ENCODE assay signal across 26 cellular contexts in the genomic region with DNA sequence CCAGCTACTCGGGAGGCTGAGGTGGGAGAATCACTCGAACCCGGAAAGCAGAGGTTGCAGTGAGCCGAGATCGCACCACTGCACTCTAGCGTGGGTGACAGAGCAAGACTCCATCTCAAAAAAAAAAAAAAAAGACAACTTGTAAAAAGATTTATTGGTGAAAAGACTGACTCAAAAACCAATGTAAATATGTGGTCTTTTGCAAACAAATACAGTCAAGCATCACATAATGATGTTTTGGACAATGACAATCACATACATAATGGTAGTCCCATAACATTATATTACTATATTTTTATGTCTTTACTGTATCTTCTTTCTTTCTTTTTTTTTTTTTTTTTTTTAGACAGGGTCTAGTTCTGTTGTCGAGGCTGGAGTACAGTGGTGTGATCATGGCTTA. TPM values are rescaled to one million over a fixed set of nuclear protein-coding genes. Genes with fewer than 3 reads are reported as not detected.
A peak's percentile ranks its signal among the peaks of the same experiment; 100 is the strongest.
DNase-seq lines count a peak whose midpoint lies in the region; ATAC-seq and TF ChIP-seq lines count a peak whose summit lies in the region.
"Had no signal": no experiment of that assay in that cellular context is flagged by ENCODE, and none has a peak within 500 bp of the region (broad histone marks: within the 10 kb centered on the region; RNA-seq: fewer than 3 reads in every experiment).

No MANE protein-coding gene starts in this region.

- H3K27ac ChIP-seq in PC-3 (ENCODE audit: low read length) (no peak overlapping the region), adrenal gland (no peak overlapping the region)
- H3K27ac ChIP-seq: BLaER1 treated with 17β-estradiol and CSF1 and Interleukin-3, amounts not matched to agents 10 nM and 100 nM; PC-9; SJCRH30 had no signal

- no peaks in the 10 kb centered on the region for H3K9me3 Mint-ChIP-seq in activated naive CD4-positive, alpha-beta T cell treated with anti-CD3 and anti-CD28 coated beads, Interleukin-2, amount 50 U/mL, for 24 hours
- H3K9me3 Mint-ChIP-seq in naive B cell, result no peaks in the 10 kb centered on the region
- H3K9me3 Mint-ChIP-seq in activated CD4-positive, alpha-beta T cell treated with anti-CD3 and anti-CD28 coated beads, Interleukin-2, amount 10 ng/mL, durations not matched to agents 7 days and 5 days, result peaks cover 3% of the 10 kb centered on the region

- H3K4me2 ChIP-seq in PC-3 (ENCODE audit: low read length), result no peak overlapping the region
- H3K4me2 ChIP-seq: PC-9 had no signal

- H3K9ac ChIP-seq in PC-3 (ENCODE audit: low read length), result no peak overlapping the region
- H3K9ac ChIP-seq: BLaER1 treated with 17β-estradiol and CSF1 and Interleukin-3, amounts not matched to agents 10 nM and 100 nM had no signal

- no peak overlapping the region for H3K4me3 Mint-ChIP-seq in activated naive CD4-positive, alpha-beta T cell treated with anti-CD3 and anti-CD28 coated beads, Interleukin-2, amount 50 U/mL, for 24 hours
- H3K4me3 Mint-ChIP-seq in naive B cell, result no peak overlapping the region
- no peak overlapping the region for H3K4me3 Mint-ChIP-seq in activated CD4-positive, alpha-beta T cell treated with anti-CD3 and anti-CD28 coated beads, Interleukin-2, amount 10 ng/mL, durations not matched to agents 7 days and 5 days

- H3F3A ChIP-seq in PC-3 (ENCODE audit: low read length, unreplicated experiment), result no peaks in the 10 kb centered on the region

- POLR2A ChIA-PET in PC-3 (lab: Charles Lee; ENCODE audit: unreplicated experiment), result no interaction called here
- POLR2A ChIA-PET in activated CD4-positive, alpha-beta T cell treated with anti-CD3 and anti-CD28 coated beads, Interleukin-2, amount 10 ng/mL, durations not matched to agents 7 days and 5 days (lab: Charles Lee), result no interaction called here

- peaks cover 5% of the 10 kb centered on the region for H3K36me3 Mint-ChIP-seq in activated naive CD4-positive, alpha-beta T cell treated with anti-CD3 and anti-CD28 coated beads, Interleukin-2, amount 50 U/mL, for 24 hours
- no peaks in the 10 kb centered on the region for H3K36me3 Mint-ChIP-seq in naive B cell
- H3K36me3 Mint-ChIP-seq in activated CD4-positive, alpha-beta T cell treated with anti-CD3 and anti-CD28 coated beads, Interleukin-2, amount 10 ng/mL, durations not matched to agents 7 days and 5 days (ENCODE audit: low read depth), result peaks cover 41% of the 10 kb centered on the region

- DNase-seq in activated naive CD4-positive, alpha-beta T cell treated with Interleukin-2 at 50 U/mL for 16 hours, result no peak
- DNase-seq in PC-3 (peak; percentile 52), naive B cell (no peak), adrenal gland (no peak)
- no peak for DNase-seq in activated CD4-positive, alpha-beta T cell treated with anti-CD3 and anti-CD28 coated beads, Interleukin-2, amount 10 ng/mL, durations not matched to agents 7 days and 5 days
- DNase-seq: Calu3; DMS79 treated with DMSO at 0.1 percent for 48 hours; GF-D8; H7; MG63; NCI-H1105 treated with DMSO at 0.1 percent for 48 hours; NCI-H146; NCI-H1930; NCI-H2107; NCI-H446; NCI-H526; NCI-H82; NK-92 treated with Interleukin-12 subunit alpha and Interleukin-12 subunit beta, amount 100 ng/mL, for 24 hours; PC-9; SJCRH30 had no signal

- TF ChIP-seq POLR2A in adrenal gland (IDR thresholded peaks at IDR 0.05), result no peak

- H3K27ac Mint-ChIP-seq in activated naive CD4-positive, alpha-beta T cell treated with anti-CD3 and anti-CD28 coated beads, Interleukin-2, amount 50 U/mL, for 24 hours, result peak overlapping the region; percentile 41
- H3K27ac Mint-ChIP-seq in naive B cell, result peak overlapping the region in 4 of 6 donors; percentile 62 to 77 (median 71)
- H3K27ac Mint-ChIP-seq in activated CD4-positive, alpha-beta T cell treated with anti-CD3 and anti-CD28 coated beads, Interleukin-2, amount 10 ng/mL, durations not matched to agents 7 days and 5 days, result no peak overlapping the region

- no peak overlapping the region for H3K4me3 ChIP-seq in PC-3 (ENCODE audit: low read length)
- H3K4me3 ChIP-seq in adrenal gland, result no peak overlapping the region
- H3K4me3 ChIP-seq: BLaER1 treated with 17β-estradiol and CSF1 and Interleukin-3, amounts not matched to agents 10 nM and 100 nM; MG63; PC-9; SJCRH30 had no signal

- H3K4me1 ChIP-seq in PC-3 (ENCODE audit: insufficient read depth, low read length), result peaks cover 15% of the 10 kb centered on the region
- peaks cover 8 to 10% of the 10 kb centered on the region in 2 donors for H3K4me1 ChIP-seq in adrenal gland (replicated peaks in 1 of 2)
- H3K4me1 ChIP-seq: SJCRH30 had no signal

- CTCF ChIA-PET in PC-3 (lab: Charles Lee), result no interaction called here
- CTCF ChIA-PET in activated CD4-positive, alpha-beta T cell treated with anti-CD3 and anti-CD28 coated beads, Interleukin-2, amount 10 ng/mL, durations not matched to agents 7 days and 5 days (lab: Charles Lee), result interaction anchor here (2.1 kb wide), 1 partner anchor 8 kb away, joined by 11 read pairs; the partner anchor contains the start of gene CRLF3

- H3K9me3 ChIP-seq in PC-3 (ENCODE audit: low read length) (no peaks in the 10 kb centered on the region), adrenal gland (replicated peaks in 1 of 3) (no peaks in the 10 kb centered on the region)
- H3K9me3 ChIP-seq: BLaER1 treated with 17β-estradiol and CSF1 and Interleukin-3, amounts not matched to agents 10 nM and 100 nM; MG63; SJCRH30 had no signal

- TF ChIP-seq CTCF in PC-3 (conservative IDR thresholded peaks at IDR 0.05; ENCODE audit: low read depth, low read length) (no peak), adrenal gland (IDR thresholded peaks at IDR 0.05) (no peak)

- H3K9me2 ChIP-seq in PC-3 (replicated peaks; ENCODE audit: low read length), result no peaks in the 10 kb centered on the region

- no peaks in the 10 kb centered on the region for H3K36me3 ChIP-seq in PC-3 (ENCODE audit: low read depth, low read length)
- no peaks in the 10 kb centered on the region for H3K36me3 ChIP-seq in adrenal gland (replicated peaks in 1 of 2)

- ATAC-seq in PC-3, result peak; percentile 90
- no peak for ATAC-seq in naive B cell (ENCODE audit: low read depth in 2 of 2)
- no peak for ATAC-seq in HG03378 (IDR thresholded peaks at IDR 0.05; ENCODE audit: unreplicated experiment)
- ATAC-seq: HepG2, Right ventricle myocardium inferior, SK-N-SH treated with all-trans-retinoic acid at 6 μM for 48 hours had no signal

- no peak overlapping the region for H2AFZ ChIP-seq in PC-3 (ENCODE audit: low read length)
- H2AFZ ChIP-seq: PC-9 had no signal

- H4K20me1 ChIP-seq in PC-3 (ENCODE audit: low read length), result peaks cover 5% of the 10 kb centered on the region; the same call in 1 of the 2 replicates

- WGBS in adrenal gland, 4 donors, result 88 to 97% (median 94%) methylated on average over 7 of the region's 7 CpGs

- no peaks in the 10 kb centered on the region for H3K27me3 Mint-ChIP-seq in activated naive CD4-positive, alpha-beta T cell treated with anti-CD3 and anti-CD28 coated beads, Interleukin-2, amount 50 U/mL, for 24 hours
- no peaks in the 10 kb centered on the region for H3K27me3 Mint-ChIP-seq in naive B cell
- no peaks in the 10 kb centered on the region for H3K27me3 Mint-ChIP-seq in activated CD4-positive, alpha-beta T cell treated with anti-CD3 and anti-CD28 coated beads, Interleukin-2, amount 10 ng/mL, durations not matched to agents 7 days and 5 days

- H3K4me1 Mint-ChIP-seq in activated naive CD4-positive, alpha-beta T cell treated with anti-CD3 and anti-CD28 coated beads, Interleukin-2, amount 50 U/mL, for 24 hours, result peaks cover 68% of the 10 kb centered on the region
- H3K4me1 Mint-ChIP-seq in naive B cell, result peaks cover 30 to 81% (median 48%) of the 10 kb centered on the region in 3 donors
- H3K4me1 Mint-ChIP-seq in activated CD4-positive, alpha-beta T cell treated with anti-CD3 and anti-CD28 coated beads, Interleukin-2, amount 10 ng/mL, durations not matched to agents 7 days and 5 days, result peaks cover 58% of the 10 kb centered on the region

- H3K27me3 ChIP-seq in PC-3 (ENCODE audit: low read length), result no peaks in the 10 kb centered on the region
- no peaks in the 10 kb centered on the region for H3K27me3 ChIP-seq in adrenal gland
- H3K27me3 ChIP-seq: BLaER1 treated with 17β-estradiol and CSF1 and Interleukin-3, amounts not matched to agents 10 nM and 100 nM; MG63; SJCRH30 had no signal

- no TSS peak for BruUV-seq in PC-3 (replicated peaks; lab: Mats Ljungman, UMichigan)

- intact Hi-C loops in PC-3 (cut with micrococcal nuclease), result no loop called here
- intact Hi-C loops in adrenal gland (cut with DNase I), result no loop called here

- peaks cover 23% of the 10 kb centered on the region for H3K79me2 ChIP-seq in PC-3 (ENCODE audit: low read length)

RNA-seq across cellular contexts. Expression of gene CRLF3, which starts 8.3 kb away (rescaled TPM):
- total RNA-seq in PC-3 (2014; rRNA removed), result 6.6 and 9.8 TPM in 2 replicates
- 100 to 1,000 TPM; 106 to 137 (median 112) TPM for polyA plus RNA-seq in naive B cell (ENCODE audit: low read depth in 6 of 6)
- 10 to 100 TPM; 68.6 to 68.8 TPM for total RNA-seq in activated CD4-positive, alpha-beta T cell treated with anti-CD3 and anti-CD28 coated beads, Interleukin-2, amount 10 ng/mL, durations not matched to agents 7 days and 5 days
- 10 to 100 TPM in 3 of 8 donors, 1 to 10 TPM in 5; 3.1 to 18.0 (median 8.1) TPM for total RNA-seq in adrenal gland
- polyA plus RNA-seq in adrenal gland, result 1 to 10 TPM; 3.4 to 6.8 (median 6.0) TPM

RNA-seq across cellular contexts. Expression of gene ATAD5, which starts 15.6 kb away (rescaled TPM):
- total RNA-seq in PC-3 (2014; rRNA removed) (4.2 and 5.4 TPM in 2 replicates), adrenal gland (1 to 10 TPM in 3 of 8 donors, under 1 TPM in 5; 0.24 to 3.5 (median 0.72) TPM)
- polyA plus RNA-seq in naive B cell (ENCODE audit: low read depth in 6 of 6) (1 to 10 TPM in 5 of 6 donors, not detected in 1; 1.1 to 2.7 (median 2.4) TPM), adrenal gland (under 1 TPM; 0.27 to 0.53 (median 0.32) TPM)
- 10 to 100 TPM; 27.1 to 33.2 TPM for total RNA-seq in activated CD4-positive, alpha-beta T cell treated with anti-CD3 and anti-CD28 coated beads, Interleukin-2, amount 10 ng/mL, durations not matched to agents 7 days and 5 days
